ENCODE assay signal across 8 cellular contexts in genomic region chr1:2212542-2213491, GRCh38. TPM values are rescaled to one million over a fixed set of nuclear protein-coding genes. Genes with fewer than 3 reads are reported as not detected.
A peak's percentile ranks its signal among the peaks of the same experiment; 100 is the strongest.
DNase-seq lines count a peak whose midpoint lies in the region; ATAC-seq and TF ChIP-seq lines count a peak whose summit lies in the region.

No MANE protein-coding gene starts in this region.

- H3K36me3 Mint-ChIP-seq in activated CD4-positive, alpha-beta T cell treated with anti-CD3 and anti-CD28 coated beads for 36 hours (ENCODE audit: low read depth): no peaks in the 10 kb centered on the region
- H3K36me3 Mint-ChIP-seq in neural crest cell (ENCODE audit: low read depth): no peaks in the 10 kb centered on the region

- peak; percentile 73 for DNase-seq in activated CD4-positive, alpha-beta T cell treated with anti-CD3 and anti-CD28 coated beads for 36 hours
- DNase-seq in activated CD4-positive, alpha-beta T cell treated with anti-CD3 and anti-CD28 coated beads for 1 hour: no peak
- DNase-seq in amniotic epithelial cell (ENCODE audit: low read depth): peak; percentile 90
- DNase-seq in glomerular endothelial cell (ENCODE audit: extremely low read depth, low read depth, low spot score): peak; percentile 88
- peak; percentile 69 for DNase-seq in neural crest cell (ENCODE audit: low read depth, low spot score)
- no peak for DNase-seq in D341Med (ENCODE audit: low spot score)

- POLR2A ChIA-PET in activated CD4-positive, alpha-beta T cell treated with anti-CD3 and anti-CD28 coated beads for 36 hours (lab: Charles Lee): no interaction called here

- H3K27ac Mint-ChIP-seq in activated CD4-positive, alpha-beta T cell treated with anti-CD3 and anti-CD28 coated beads for 36 hours: no peak overlapping the region
- H3K27ac Mint-ChIP-seq in neural crest cell (ENCODE audit: unreplicated experiment): peak overlapping the region; percentile 98

- peak; percentile 48 for TF ChIP-seq CTCF in neural crest cell (conservative IDR thresholded peaks at IDR 0.05)

- intact Hi-C loops in activated CD4-positive, alpha-beta T cell treated with anti-CD3 and anti-CD28 coated beads for 36 hours (cut with DNase I, micrococcal nuclease): no loop called here

- peaks cover 2% of the 10 kb centered on the region for H3K4me1 Mint-ChIP-seq in activated CD4-positive, alpha-beta T cell treated with anti-CD3 and anti-CD28 coated beads for 36 hours
- H3K4me1 Mint-ChIP-seq in neural crest cell: peaks cover 4% of the 10 kb centered on the region

- ATAC-seq in activated CD4-positive, alpha-beta T cell treated with anti-CD3 and anti-CD28 coated beads for 36 hours: peak; percentile 73
- ATAC-seq in GM21423 (IDR thresholded peaks at IDR 0.05; ENCODE audit: unreplicated experiment): no peak

- H3K9me3 Mint-ChIP-seq in activated CD4-positive, alpha-beta T cell treated with anti-CD3 and anti-CD28 coated beads for 36 hours (ENCODE audit: low read depth): no peaks in the 10 kb centered on the region
- no peaks in the 10 kb centered on the region for H3K9me3 Mint-ChIP-seq in neural crest cell

- no peak overlapping the region for H3K4me3 Mint-ChIP-seq in activated CD4-positive, alpha-beta T cell treated with anti-CD3 and anti-CD28 coated beads for 36 hours
- peak overlapping the region; percentile 65 for H3K4me3 Mint-ChIP-seq in neural crest cell

- CTCF ChIA-PET in activated CD4-positive, alpha-beta T cell treated with anti-CD3 and anti-CD28 coated beads for 36 hours (lab: Charles Lee): interaction anchor here (0.5 to 1.8 kb wide), 2 partner anchors 169 to 224 kb away, joined by 3 to 7 read pairs; no protein-coding TSS in a partner anchor

- H3K27me3 Mint-ChIP-seq in activated CD4-positive, alpha-beta T cell treated with anti-CD3 and anti-CD28 coated beads for 36 hours: no peaks in the 10 kb centered on the region
- H3K27me3 Mint-ChIP-seq in neural crest cell (ENCODE audit: low read depth): no peaks in the 10 kb centered on the region

TF ChIP-seq in PFSK-1, 5 proteins besides CTCF, POLR2A, EP300 and RAD21:
- TF ChIP-seq SIN3A (IDR thresholded peaks at IDR 0.05; ENCODE audit: borderline replicate concordance, insufficient read depth, low read length): 0 out of 2 replicates have a peak, but pooled peaks have one; percentile 40
- peak; percentile 60; the same call in 1 of the 2 replicates for TF ChIP-seq POLR2AphosphoS5 (IDR thresholded peaks at IDR 0.05; ENCODE audit: low read depth, low read length)
- 0 out of 2 replicates have a peak, but pooled peaks have one; percentile 32 for TF ChIP-seq TAF1 (IDR thresholded peaks at IDR 0.05; ENCODE audit: borderline replicate concordance, insufficient read depth, low read length)
- TF ChIP-seq, protein P1, sequence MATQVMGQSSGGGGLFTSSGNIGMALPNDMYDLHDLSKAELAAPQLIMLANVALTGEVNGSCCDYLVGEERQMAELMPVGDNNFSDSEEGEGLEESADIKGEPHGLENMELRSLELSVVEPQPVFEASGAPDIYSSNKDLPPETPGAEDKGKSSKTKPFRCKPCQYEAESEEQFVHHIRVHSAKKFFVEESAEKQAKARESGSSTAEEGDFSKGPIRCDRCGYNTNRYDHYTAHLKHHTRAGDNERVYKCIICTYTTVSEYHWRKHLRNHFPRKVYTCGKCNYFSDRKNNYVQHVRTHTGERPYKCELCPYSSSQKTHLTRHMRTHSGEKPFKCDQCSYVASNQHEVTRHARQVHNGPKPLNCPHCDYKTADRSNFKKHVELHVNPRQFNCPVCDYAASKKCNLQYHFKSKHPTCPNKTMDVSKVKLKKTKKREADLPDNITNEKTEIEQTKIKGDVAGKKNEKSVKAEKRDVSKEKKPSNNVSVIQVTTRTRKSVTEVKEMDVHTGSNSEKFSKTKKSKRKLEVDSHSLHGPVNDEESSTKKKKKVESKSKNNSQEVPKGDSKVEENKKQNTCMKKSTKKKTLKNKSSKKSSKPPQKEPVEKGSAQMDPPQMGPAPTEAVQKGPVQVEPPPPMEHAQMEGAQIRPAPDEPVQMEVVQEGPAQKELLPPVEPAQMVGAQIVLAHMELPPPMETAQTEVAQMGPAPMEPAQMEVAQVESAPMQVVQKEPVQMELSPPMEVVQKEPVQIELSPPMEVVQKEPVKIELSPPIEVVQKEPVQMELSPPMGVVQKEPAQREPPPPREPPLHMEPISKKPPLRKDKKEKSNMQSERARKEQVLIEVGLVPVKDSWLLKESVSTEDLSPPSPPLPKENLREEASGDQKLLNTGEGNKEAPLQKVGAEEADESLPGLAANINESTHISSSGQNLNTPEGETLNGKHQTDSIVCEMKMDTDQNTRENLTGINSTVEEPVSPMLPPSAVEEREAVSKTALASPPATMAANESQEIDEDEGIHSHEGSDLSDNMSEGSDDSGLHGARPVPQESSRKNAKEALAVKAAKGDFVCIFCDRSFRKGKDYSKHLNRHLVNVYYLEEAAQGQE (IDR thresholded peaks at IDR 0.05; ENCODE audit: insufficient read depth in 1 of 2, low read depth in 2 of 2, low read length in 2 of 2): no peak
- TF ChIP-seq FOXP2 (optimal IDR thresholded peaks at IDR 0.05; ENCODE audit: borderline replicate concordance, extremely low read depth, extremely low read length, insufficient read depth): peak; percentile 81

RNA-seq across cellular contexts. Expression of gene SKI, which starts 15.3 kb away (rescaled TPM):
- total RNA-seq in activated CD4-positive, alpha-beta T cell treated with anti-CD3 and anti-CD28 coated beads for 36 hours: 10 to 100 TPM; 28.7 to 34.0 TPM
- polyA plus RNA-seq in PFSK-1 (2012; ENCODE audit: insufficient read length, low read depth): 29.4 TPM
- 50.6 and 84.2 TPM in 2 replicates for total RNA-seq in glomerular endothelial cell
- total RNA-seq in neural crest cell: 58.9 and 62.0 TPM in 2 replicates

RNA-seq across cellular contexts. Expression of gene FAAP20, which starts 18.2 kb away (rescaled TPM):
- 10 to 100 TPM; 69.7 to 84.4 TPM for total RNA-seq in activated CD4-positive, alpha-beta T cell treated with anti-CD3 and anti-CD28 coated beads for 36 hours
- polyA plus RNA-seq in PFSK-1 (2012; ENCODE audit: insufficient read length, low read depth): 99.2 TPM
- total RNA-seq in glomerular endothelial cell: 34.9 and 56.9 TPM in 2 replicates
- total RNA-seq in neural crest cell: 80.9 and 93.7 TPM in 2 replicates

Comparison
In these comparisons a context has a peak if more than half of its experiments do, and no peak if none do; other contexts are left out.
1. DNase-seq: peak in activated CD4-positive, alpha-beta T cell treated with anti-CD3 and anti-CD28 coated beads for 36 hours (single experiment), amniotic epithelial cell (single experiment), glomerular endothelial cell (single experiment) and neural crest cell (single experiment); none in activated CD4-positive, alpha-beta T cell treated with anti-CD3 and anti-CD28 coated beads for 1 hour (single experiment) and D341Med (single experiment).